In the genomic region with DNA sequence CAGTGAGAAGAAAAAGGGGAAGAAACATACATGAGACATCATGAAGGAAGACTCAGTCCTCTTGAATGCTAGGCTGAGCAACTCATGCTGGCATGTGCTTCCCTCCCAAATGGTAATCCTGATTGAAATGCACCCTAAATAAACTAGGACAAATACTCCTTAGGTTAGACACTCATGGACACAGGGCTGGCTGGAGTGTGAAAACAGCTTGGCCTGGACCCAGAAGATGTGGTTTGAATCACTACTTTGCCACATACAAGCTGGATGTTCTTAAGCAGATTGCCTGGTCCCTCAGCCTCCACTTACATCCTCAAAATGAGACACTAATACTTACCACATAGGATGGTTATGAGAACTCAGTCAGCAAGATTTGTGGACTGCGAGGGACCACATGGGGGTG, we compare ENCODE assay signal across 13 cellular contexts.
DNase-seq lines count a peak whose midpoint lies in the region; ATAC-seq, FAIRE-seq and TF ChIP-seq lines count a peak whose summit lies in the region.
"Had no signal": no experiment of that assay in that cellular context is flagged by ENCODE, and none has a peak within 500 bp of the region (broad histone marks: within the 10 kb centered on the region; RNA-seq: fewer than 3 reads in every experiment).

No MANE protein-coding gene starts in this region.

- POLR2A ChIA-PET in activated CD8-positive, alpha-beta T cell treated with anti-CD3 and anti-CD28 coated beads, Interleukin-2, amount 10 ng/mL, durations not matched to agents 7 days and 5 days (lab: Charles Lee), result interaction anchor here (1.0 kb wide), 1 partner anchor 27 kb away, joined by 3 read pairs; no protein-coding TSS in a partner anchor

- no peaks in the 10 kb centered on the region for H3K36me3 Mint-ChIP-seq in activated CD8-positive, alpha-beta T cell treated with anti-CD3 and anti-CD28 coated beads, Interleukin-2, amount 10 ng/mL, durations not matched to agents 7 days and 5 days (ENCODE audit: low read depth)

- ATAC-seq in Right ventricle myocardium inferior, result peak; percentile 56
- ATAC-seq in activated CD8-positive, alpha-beta T cell treated with anti-CD3 and anti-CD28 coated beads, Interleukin-2, amount 10 ng/mL, durations not matched to agents 7 days and 5 days, result no peak
- no peak for ATAC-seq in GM18502 (IDR thresholded peaks at IDR 0.05; ENCODE audit: poor library complexity, unreplicated experiment)
- no peak for ATAC-seq in GM21717 (IDR thresholded peaks at IDR 0.05; ENCODE audit: unreplicated experiment)
- ATAC-seq: HCT116 had no signal

- dilution Hi-C loops in keratinocyte (cut with MboI; ENCODE audit: extremely low pct_ligation_motif_present, low sequenced_read_pairs), result no loop called here

- H3K4me3 ChIP-seq in brain microvascular endothelial cell (ENCODE audit: low read depth, low read length) (no peak overlapping the region), keratinocyte (ENCODE audit: control insufficient read depth in 2 of 3, extremely low read depth in 1 of 3, insufficient read depth in 2 of 3, low read depth in 1 of 3, low read length in 3 of 3) (no peak overlapping the region)
- H3K4me3 ChIP-seq: ascending aorta had no signal

- H3K27me3 ChIP-seq in brain microvascular endothelial cell (replicated peaks) (no peaks in the 10 kb centered on the region), keratinocyte (ENCODE audit: control insufficient read depth, extremely low read depth, insufficient read depth, low read length) (no peaks in the 10 kb centered on the region)
- H3K27me3 ChIP-seq: ascending aorta had no signal

- FAIRE-seq in keratinocyte (lab: Jason Lieb, UNC), result peak; percentile 93
- FAIRE-seq: frontal cortex had no signal

- H3K9me1 ChIP-seq in keratinocyte (ENCODE audit: control insufficient read depth, extremely low read depth, insufficient read depth, low read length), result no peaks in the 10 kb centered on the region

- H3K4me1 Mint-ChIP-seq in activated CD8-positive, alpha-beta T cell treated with anti-CD3 and anti-CD28 coated beads, Interleukin-2, amount 10 ng/mL, durations not matched to agents 7 days and 5 days (ENCODE audit: low read depth), result no peaks in the 10 kb centered on the region

- H3K27ac ChIP-seq in brain microvascular endothelial cell, result peak overlapping the region; percentile 100
- no peak overlapping the region for H3K27ac ChIP-seq in keratinocyte (ENCODE audit: control insufficient read depth, insufficient read depth, low read length)

- H3K4me3 Mint-ChIP-seq in activated CD8-positive, alpha-beta T cell treated with anti-CD3 and anti-CD28 coated beads, Interleukin-2, amount 10 ng/mL, durations not matched to agents 7 days and 5 days, result no peak overlapping the region
- H3K4me3 Mint-ChIP-seq: T-helper 1 cell treated with Interleukin-12 subunit alpha and Interleukin-12 subunit beta and Interleukin-4 antibody, amounts not matched to agents 30 μg/mL and 1 μg/mL, for 36 hours had no signal

- intact Hi-C loops in Right ventricle myocardium inferior (cut with DNase I), result no loop called here
- intact Hi-C loops in cardiac septum (cut with DNase I), result no loop called here

- in situ Hi-C loops in brain microvascular endothelial cell (cut with HindIII; ENCODE audit: low pct_ligation_motif_present, low sequenced_read_pairs), result no loop called here

- no peak for DNase-seq in Right ventricle myocardium inferior (ENCODE audit: missing footprints)
- DNase-seq in cardiac septum (ENCODE audit: low spot score), result no peak
- DNase-seq in brain microvascular endothelial cell, result peak; percentile 63
- DNase-seq in keratinocyte (ENCODE audit: low read depth, low spot score), result no peak
- no peak for DNase-seq in activated CD8-positive, alpha-beta T cell treated with anti-CD3 and anti-CD28 coated beads, Interleukin-2, amount 10 ng/mL, durations not matched to agents 7 days and 5 days
- DNase-seq in SK-N-DZ (ENCODE audit: low spot score), result no peak
- DNase-seq: NCI-H1092 had no signal

- no peak overlapping the region for H3K9ac ChIP-seq in keratinocyte (ENCODE audit: control insufficient read depth, extremely low read depth, insufficient read depth, low read length)

- TF ChIP-seq CTCF in brain microvascular endothelial cell (IDR thresholded peaks at IDR 0.05; ENCODE audit: low read depth, low read length, missing control alignments), result no peak
- no peak for TF ChIP-seq CTCF in keratinocyte (optimal IDR thresholded peaks at IDR 0.05 in 1 of 3, IDR thresholded peaks at IDR 0.05 in 1 of 3, conservative IDR thresholded peaks at IDR 0.05 in 1 of 3; ENCODE audit: extremely low read depth in 1 of 3, insufficient read depth in 2 of 3, low read length in 3 of 3)

- H3K4me2 ChIP-seq in keratinocyte (ENCODE audit: control insufficient read depth, extremely low read depth, insufficient read depth, low read depth, low read length), result no peak overlapping the region

- H3K27ac Mint-ChIP-seq in activated CD8-positive, alpha-beta T cell treated with anti-CD3 and anti-CD28 coated beads, Interleukin-2, amount 10 ng/mL, durations not matched to agents 7 days and 5 days, result no peak overlapping the region
- H3K27ac Mint-ChIP-seq: T-helper 1 cell treated with Interleukin-12 subunit alpha and Interleukin-12 subunit beta and Interleukin-4 antibody, amounts not matched to agents 30 μg/mL and 1 μg/mL, for 36 hours had no signal

- no peaks in the 10 kb centered on the region for H3K79me2 ChIP-seq in keratinocyte (ENCODE audit: control insufficient read depth, insufficient read depth, low read length)

- peaks cover 9% of the 10 kb centered on the region for H3K27me3 Mint-ChIP-seq in activated CD8-positive, alpha-beta T cell treated with anti-CD3 and anti-CD28 coated beads, Interleukin-2, amount 10 ng/mL, durations not matched to agents 7 days and 5 days (ENCODE audit: low read depth)

- H2AFZ ChIP-seq in keratinocyte (ENCODE audit: control insufficient read depth, low read length), result no peak overlapping the region

- H3K4me1 ChIP-seq in keratinocyte (ENCODE audit: control insufficient read depth, extremely low read depth, insufficient read depth, low read length), result peaks cover 44% of the 10 kb centered on the region

- no peaks in the 10 kb centered on the region for H3K9me3 Mint-ChIP-seq in activated CD8-positive, alpha-beta T cell treated with anti-CD3 and anti-CD28 coated beads, Interleukin-2, amount 10 ng/mL, durations not matched to agents 7 days and 5 days (ENCODE audit: insufficient read depth)
- H3K9me3 Mint-ChIP-seq: T-helper 1 cell treated with Interleukin-12 subunit alpha and Interleukin-12 subunit beta and Interleukin-4 antibody, amounts not matched to agents 30 μg/mL and 1 μg/mL, for 36 hours had no signal

- H4K20me1 ChIP-seq in keratinocyte (ENCODE audit: control insufficient read depth, extremely low read depth, insufficient read depth, low read length), result no peaks in the 10 kb centered on the region

- H3K9me3 ChIP-seq in keratinocyte (ENCODE audit: control insufficient read depth, low read depth, low read length), result no peaks in the 10 kb centered on the region
- H3K9me3 ChIP-seq: ascending aorta had no signal

- CTCF ChIA-PET in activated CD8-positive, alpha-beta T cell treated with anti-CD3 and anti-CD28 coated beads, Interleukin-2, amount 10 ng/mL, durations not matched to agents 7 days and 5 days (lab: Charles Lee), result interaction anchor here (1.2 kb wide), 1 partner anchor 87 kb away, joined by 3 read pairs; no protein-coding TSS in a partner anchor

- H3K36me3 ChIP-seq in brain microvascular endothelial cell (replicated peaks) (no peaks in the 10 kb centered on the region), keratinocyte (ENCODE audit: control insufficient read depth in 2 of 2, extremely low read depth in 1 of 2, insufficient read depth in 2 of 2, low read length in 2 of 2) (no peaks in the 10 kb centered on the region)
- H3K36me3 ChIP-seq: ascending aorta had no signal
